Comparison of ENCODE assay signal across 19 cellular contexts in the genomic region with DNA sequence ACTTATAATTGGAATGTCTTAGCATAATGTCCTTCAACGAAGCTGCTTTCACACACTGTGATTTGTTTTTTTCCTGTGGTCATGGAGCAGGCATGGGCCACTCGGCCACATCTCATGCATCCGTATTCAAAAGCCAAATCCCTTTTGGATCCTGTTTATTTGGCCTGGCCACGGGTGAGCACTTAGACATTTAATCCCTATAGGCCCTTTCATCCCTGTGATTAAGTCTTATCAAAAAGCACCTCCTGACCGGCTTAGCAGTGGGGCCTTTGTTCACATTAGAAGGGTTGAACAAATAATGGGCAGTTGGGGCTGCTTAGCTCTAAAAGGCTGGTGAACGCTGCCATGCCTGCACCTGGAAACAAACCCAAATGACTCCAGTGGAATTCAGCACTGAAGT. TPM values are rescaled to one million over a fixed set of nuclear protein-coding genes. Genes with fewer than 3 reads are reported as not detected.
"Had no signal": no experiment of that assay in that cellular context is flagged by ENCODE, and none has a peak within 500 bp of the region (broad histone marks: within the 10 kb centered on the region; RNA-seq: fewer than 3 reads in every experiment).

No MANE protein-coding gene starts in this region.

- H3K9me3 ChIP-seq: tibial artery had no signal

- DNase-seq: activated CD4-positive, alpha-beta memory T cell treated with anti-CD3 and anti-CD28 coated beads, Interleukin-2, amount 10 ng/mL, durations not matched to agents 7 days and 5 days; activated CD4-positive, alpha-beta T cell treated with anti-CD3 and anti-CD28 coated beads for 36 hours; activated naive CD4-positive, alpha-beta T cell treated with anti-CD3 and anti-CD28 coated beads, Interleukin-2, amount 10 ng/mL, durations not matched to agents 7 days and 5 days; cortex of kidney; effector memory CD8-positive, alpha-beta T cell; hippocampal formation; left cardiac atrium; midbrain; natural killer cell; occipital lobe; stimulated activated CD4-positive, alpha-beta T cell treated with anti-CD3 and anti-CD28 coated beads, Interleukin-15, amount 100 ng/mL, for 24 hours; stimulated activated CD4-positive, alpha-beta T cell treated with anti-CD3 and anti-CD28 coated beads, Interleukin-4, amount 100 ng/mL, for 24 hours; stimulated activated naive CD8-positive, alpha-beta T cell treated with anti-CD3 and anti-CD28 coated beads, Interleukin-15, amount 100 ng/mL, for 72 hours; T-helper 9 cell; tibial artery had no signal

- H3K27ac ChIP-seq: tibial artery had no signal

- H3K27me3 ChIP-seq: tibial artery had no signal

- H3K4me3 ChIP-seq: lung, tibial artery had no signal

- H3K36me3 ChIP-seq: tibial artery had no signal

RNA-seq across cellular contexts. Expression of gene KCNE2, which starts 2.0 kb away (rescaled TPM):
- total RNA-seq: activated CD4-positive, alpha-beta memory T cell treated with anti-CD3 and anti-CD28 coated beads, Interleukin-2, amount 10 ng/mL, durations not matched to agents 7 days and 5 days; activated CD4-positive, alpha-beta T cell treated with anti-CD3 and anti-CD28 coated beads for 36 hours; epithelial cell of proximal tubule; left cardiac atrium; occipital lobe; SK-MEL-5 had no signal

RNA-seq across cellular contexts. Expression of gene SMIM34, which starts 58.0 kb away (rescaled TPM):
- total RNA-seq: activated CD4-positive, alpha-beta memory T cell treated with anti-CD3 and anti-CD28 coated beads, Interleukin-2, amount 10 ng/mL, durations not matched to agents 7 days and 5 days; activated CD4-positive, alpha-beta T cell treated with anti-CD3 and anti-CD28 coated beads for 36 hours; epithelial cell of proximal tubule; left cardiac atrium; natural killer cell; occipital lobe; SK-MEL-5; skeletal muscle tissue had no signal
